ENCODE assay signal across 33 cellular contexts in genomic region chr2:227310756-227311110, GRCh38. TPM values are rescaled to one million over a fixed set of nuclear protein-coding genes. Genes with fewer than 3 reads are reported as not detected.
DNase-seq lines count a peak whose midpoint lies in the region; ATAC-seq and TF ChIP-seq lines count a peak whose summit lies in the region.
"Had no signal": no experiment of that assay in that cellular context is flagged by ENCODE, and none has a peak within 500 bp of the region (broad histone marks: within the 10 kb centered on the region; RNA-seq: fewer than 3 reads in every experiment).

No MANE protein-coding gene starts in this region.

- CTCF ChIA-PET in PC-9 (lab: Charles Lee) = no interaction called here

- H3K23ac ChIP-seq in H9 (ENCODE audit: insufficient read length, low read depth, low read length) = no peak overlapping the region

- no peaks in the 10 kb centered on the region for H3K36me3 Mint-ChIP-seq in H9 (ENCODE audit: insufficient read depth in 1 of 3, low read depth in 3 of 3)
- H3K36me3 Mint-ChIP-seq: activated CD8-positive, alpha-beta memory T cell treated with anti-CD3 and anti-CD28 coated beads, Interleukin-2, amount 10 ng/mL, durations not matched to agents 7 days and 5 days; mesothelial cell of epicardium; naive B cell; type B pancreatic cell had no signal

- H3K14ac ChIP-seq in H9 (ENCODE audit: insufficient read depth, low read length) = no peak overlapping the region

- no peak overlapping the region for H3K4ac ChIP-seq in H9 (ENCODE audit: low read depth, low read length)

- H3K27ac ChIP-seq in H9 (ENCODE audit: insufficient read length, low read depth, low read length) (no peak overlapping the region), PC-9 (no peak overlapping the region), SJCRH30 (no peak overlapping the region), ovary (no peak overlapping the region)
- H3K27ac ChIP-seq: adrenal gland, BLaER1, colonic mucosa, esophagus squamous epithelium, hepatocyte, left ventricle myocardium inferior had no signal

- no CpG with 5 or more reads among the region's 4 CpGs for WGBS in H9 (ENCODE audit: extremely low coverage, insufficient read length, low lambda C conversion rate)
- WGBS in ovary, 3 donors = 93 to 96% (median 94%) methylated on average over 4 of the region's 4 CpGs

- no peaks in the 10 kb centered on the region for H3K79me1 ChIP-seq in H9 (ENCODE audit: insufficient read depth, low read depth, low read length, poor library complexity, severe bottlenecking)

- H3K18ac ChIP-seq in H9 (ENCODE audit: insufficient read length, low read depth, low read length) = no peak overlapping the region

- H2BK120ac ChIP-seq in H9 (ENCODE audit: low read depth, low read length, poor library complexity, severe bottlenecking) = no peak overlapping the region

- peaks cover 13 to 16% of the 10 kb centered on the region in 2 experiments for H3K4me1 Mint-ChIP-seq in H9
- H3K4me1 Mint-ChIP-seq: activated B cell treated with CpG ODN at 0.5 μM for 24 hours; activated CD8-positive, alpha-beta memory T cell treated with anti-CD3 and anti-CD28 coated beads, Interleukin-2, amount 10 ng/mL, durations not matched to agents 7 days and 5 days; mesothelial cell of epicardium; naive B cell had no signal

- H3K27ac Mint-ChIP-seq in H9 = peak overlapping the region in 2 of 3 experiments; percentile 3 to 65; a peak in 3 of 7 replicates
- H3K27ac Mint-ChIP-seq: activated B cell treated with CpG ODN at 0.5 μM for 24 hours; activated CD8-positive, alpha-beta memory T cell treated with anti-CD3 and anti-CD28 coated beads, Interleukin-2, amount 10 ng/mL, durations not matched to agents 7 days and 5 days; activated naive CD4-positive, alpha-beta T cell treated with anti-CD3 and anti-CD28 coated beads for 36 hours; effector memory CD8-positive, alpha-beta T cell; mesothelial cell of epicardium; type B pancreatic cell had no signal

- no peak overlapping the region for H2AK5ac ChIP-seq in H9 (ENCODE audit: insufficient read length, low read length)

- intact Hi-C loops in PC-9 (cut with micrococcal nuclease; ENCODE audit: unreplicated experiment) = loop anchor here (1.0 kb wide), 1 partner anchor 14 kb away; no protein-coding TSS in a partner anchor
- intact Hi-C loops in ovary (cut with DNase I) = no loop called here

- H4K20me1 ChIP-seq in H9 (ENCODE audit: control insufficient read depth, insufficient read depth, insufficient read length) (no peaks in the 10 kb centered on the region), PC-9 (ENCODE audit: insufficient read depth) (no peaks in the 10 kb centered on the region)
- H4K20me1 ChIP-seq: BLaER1 had no signal

- no peak overlapping the region for H3K4me3 Mint-ChIP-seq in H9
- H3K4me3 Mint-ChIP-seq: activated B cell treated with CpG ODN at 0.5 μM for 24 hours; activated CD8-positive, alpha-beta memory T cell treated with anti-CD3 and anti-CD28 coated beads, Interleukin-2, amount 10 ng/mL, durations not matched to agents 7 days and 5 days; activated naive CD4-positive, alpha-beta T cell treated with anti-CD3 and anti-CD28 coated beads for 36 hours; effector memory CD8-positive, alpha-beta T cell; mesothelial cell of epicardium; type B pancreatic cell had no signal

- no peaks in the 10 kb centered on the region; the same call in 1 of the 2 replicates for H3K27me3 Mint-ChIP-seq in H9 (ENCODE audit: low read depth)
- H3K27me3 Mint-ChIP-seq: activated B cell treated with CpG ODN at 0.5 μM for 24 hours; activated CD8-positive, alpha-beta memory T cell treated with anti-CD3 and anti-CD28 coated beads, Interleukin-2, amount 10 ng/mL, durations not matched to agents 7 days and 5 days; effector memory CD8-positive, alpha-beta T cell; naive B cell; type B pancreatic cell had no signal

- TF ChIP-seq CTCF in H9 (conservative IDR thresholded peaks at IDR 0.05) = no peak
- no peak for TF ChIP-seq CTCF in PC-9 (conservative IDR thresholded peaks at IDR 0.05)
- TF ChIP-seq CTCF in epithelial cell of proximal tubule (conservative IDR thresholded peaks at IDR 0.05; ENCODE audit: low read depth, low read length) = no peak
- no peak for TF ChIP-seq CTCF in ovary (IDR thresholded peaks at IDR 0.05)

- H3K56ac ChIP-seq in H9 (ENCODE audit: insufficient read length, low read depth, low read length) = no peak overlapping the region

- no peak overlapping the region for H2BK12ac ChIP-seq in H9 (ENCODE audit: insufficient read length, low read depth, low read length)

- H3K4me2 ChIP-seq in H9 (ENCODE audit: insufficient read depth, insufficient read length, low read length) = no peak overlapping the region
- no peak overlapping the region for H3K4me2 ChIP-seq in PC-9
- H3K4me2 ChIP-seq: BLaER1, hepatocyte, smooth muscle cell had no signal

- H3K9me3 ChIP-seq in H9 (ENCODE audit: control insufficient read depth, low read depth, low read length) = no peaks in the 10 kb centered on the region
- no peaks in the 10 kb centered on the region for H3K9me3 ChIP-seq in PC-9 (ENCODE audit: insufficient read depth, low read depth)
- no peaks in the 10 kb centered on the region for H3K9me3 ChIP-seq in SJCRH30 (replicated peaks)
- no peaks in the 10 kb centered on the region for H3K9me3 ChIP-seq in ovary
- H3K9me3 ChIP-seq: adrenal gland, BLaER1, colonic mucosa, esophagus squamous epithelium, HAP-1, left ventricle myocardium inferior had no signal

- ATAC-seq in HG02763 (IDR thresholded peaks at IDR 0.05; ENCODE audit: unreplicated experiment) (no peak), HG03097 (IDR thresholded peaks at IDR 0.05; ENCODE audit: low FRiP score, unreplicated experiment) (no peak)
- ATAC-seq: activated CD8-positive, alpha-beta memory T cell treated with anti-CD3 and anti-CD28 coated beads, Interleukin-2, amount 10 ng/mL, durations not matched to agents 7 days and 5 days; effector memory CD8-positive, alpha-beta T cell; Panc1 had no signal

- no peak overlapping the region for H2BK15ac ChIP-seq in H9 (ENCODE audit: low read depth, low read length)

- no peak overlapping the region for H2BK20ac ChIP-seq in H9 (ENCODE audit: low read depth, low read length, poor library complexity, severe bottlenecking)

- no peak for TF ChIP-seq EP300 in ovary (IDR thresholded peaks at IDR 0.05)

- H4K91ac ChIP-seq in H9 (ENCODE audit: insufficient read length, low read depth, low read length) = no peak overlapping the region

- H3K9me2 ChIP-seq in PC-9 (ENCODE audit: insufficient read depth) = no peaks in the 10 kb centered on the region

- H3K79me2 ChIP-seq in H9 (ENCODE audit: insufficient read depth, low read length) (no peaks in the 10 kb centered on the region), PC-9 (ENCODE audit: low read depth) (no peaks in the 10 kb centered on the region)
- H3K79me2 ChIP-seq: hepatocyte had no signal

- no peak overlapping the region for H3K9ac ChIP-seq in H9 (ENCODE audit: extremely low read depth, insufficient read length, low read length)
- H3K9ac ChIP-seq: BLaER1 had no signal

- TF ChIP-seq POLR2A in ovary (IDR thresholded peaks at IDR 0.05) = no peak

- H2BK5ac ChIP-seq in H9 (ENCODE audit: insufficient read length, low read length) = no peak overlapping the region

- no peaks in the 10 kb centered on the region for H3K9me3 Mint-ChIP-seq in H9
- H3K9me3 Mint-ChIP-seq: activated B cell treated with CpG ODN at 0.5 μM for 24 hours; activated naive CD4-positive, alpha-beta T cell treated with anti-CD3 and anti-CD28 coated beads for 36 hours; effector memory CD8-positive, alpha-beta T cell; mesothelial cell of epicardium; naive B cell; type B pancreatic cell had no signal

- no peaks in the 10 kb centered on the region for H3K4me1 ChIP-seq in H9 (ENCODE audit: insufficient read depth, low read length)
- no peaks in the 10 kb centered on the region for H3K4me1 ChIP-seq in PC-9 (replicated peaks; ENCODE audit: insufficient read depth)
- H3K4me1 ChIP-seq in SJCRH30 = no peaks in the 10 kb centered on the region
- H3K4me1 ChIP-seq in ovary (ENCODE audit: insufficient read depth) = no peaks in the 10 kb centered on the region
- H3K4me1 ChIP-seq: adrenal gland, BLaER1, colonic mucosa, left ventricle myocardium inferior had no signal

- H3K4me3 ChIP-seq in PC-9 = no peak overlapping the region
- no peak overlapping the region for H3K4me3 ChIP-seq in epithelial cell of proximal tubule (ENCODE audit: low read depth, low read length)
- no peak overlapping the region for H3K4me3 ChIP-seq in SJCRH30
- no peak overlapping the region for H3K4me3 ChIP-seq in ovary
- H3K4me3 ChIP-seq: adrenal gland, BLaER1, colonic mucosa, esophagus squamous epithelium, HAP-1, hepatocyte, left ventricle myocardium inferior, smooth muscle cell had no signal

- no peak overlapping the region for H4K8ac ChIP-seq in H9 (replicated peaks; ENCODE audit: insufficient read length, low read depth, low read length)

- H3K23me2 ChIP-seq in H9 (ENCODE audit: insufficient read length, low read depth, low read length, poor library complexity, severe bottlenecking) = no peaks in the 10 kb centered on the region

- no peak overlapping the region for H4K5ac ChIP-seq in H9 (ENCODE audit: insufficient read length, low read depth, low read length)

- DNase-seq in H9 (no peak), PC-9 (peak; percentile 57 to 68), epithelial cell of proximal tubule (ENCODE audit: low read depth) (peak; percentile 61), renal cortical epithelial cell (ENCODE audit: low read depth) (peak; percentile 94), SJCRH30 (no peak), ovary (no peak)
- DNase-seq: activated B cell treated with CpG ODN at 0.5 μM for 24 hours; activated CD8-positive, alpha-beta memory T cell treated with anti-CD3 and anti-CD28 coated beads, Interleukin-2, amount 10 ng/mL, durations not matched to agents 7 days and 5 days; activated naive CD4-positive, alpha-beta T cell treated with anti-CD3 and anti-CD28 coated beads for 36 hours; activated T-cell treated with anti-CD3 and anti-CD28 coated beads, Interleukin-2, amount 50 U/mL, for 48 hours; adrenal gland; colonic mucosa; DMS79 treated with DMSO at 0.1 percent for 48 hours; effector memory CD8-positive, alpha-beta T cell; esophagus squamous epithelium; Kasumi-1; left ventricle myocardium inferior; naive B cell; NCI-H1048; NCI-H1694; NCI-H2171; NCI-H524 treated with DMSO at 0.1 percent for 48 hours; nucleus accumbens; stimulated activated CD4-positive, alpha-beta T cell treated with anti-CD3 and anti-CD28 coated beads, Interleukin-2, amount 100 ng/mL, for 24 hours had no signal

- no TSS peak for BruUV-seq in PC-9 (replicated peaks; lab: Mats Ljungman, UMichigan)

- no peaks in the 10 kb centered on the region for H3K36me3 ChIP-seq in PC-9 (ENCODE audit: low read depth)
- H3K36me3 ChIP-seq in SJCRH30 = no peaks in the 10 kb centered on the region
- no peaks in the 10 kb centered on the region for H3K36me3 ChIP-seq in ovary
- H3K36me3 ChIP-seq: adrenal gland, BLaER1, colonic mucosa, esophagus squamous epithelium, HAP-1 had no signal

- no peaks in the 10 kb centered on the region for H3F3A ChIP-seq in PC-9 (ENCODE audit: insufficient read depth, low read depth)

- POLR2A ChIA-PET in PC-9 (lab: Charles Lee; ENCODE audit: unreplicated experiment) = interaction anchor here (0.6 kb wide), 1 partner anchor 404 kb away, joined by 5 read pairs; no protein-coding TSS in a partner anchor

- H3K27me3 ChIP-seq in H9 (ENCODE audit: insufficient read depth, low read length) = no peaks in the 10 kb centered on the region
- H3K27me3 ChIP-seq in PC-9 (ENCODE audit: insufficient read depth, low read depth) = no peaks in the 10 kb centered on the region
- H3K27me3 ChIP-seq in SJCRH30 = no peaks in the 10 kb centered on the region
- H3K27me3 ChIP-seq in ovary = no peaks in the 10 kb centered on the region
- H3K27me3 ChIP-seq: adrenal gland, BLaER1, colonic mucosa, esophagus squamous epithelium, hepatocyte had no signal

- no peak overlapping the region for H3T11ph ChIP-seq in H9 (ENCODE audit: low read length)

- no peak overlapping the region for H2AFZ ChIP-seq in H9 (ENCODE audit: low read length)
- no peak overlapping the region for H2AFZ ChIP-seq in PC-9
- H2AFZ ChIP-seq: hepatocyte had no signal

RNA-seq across cellular contexts. Expression of gene MFF, which starts 14.3 kb away (rescaled TPM):
- total RNA-seq in H9 (2021) (83.3 and 88.1 TPM in 2 replicates), PC-9 (2021) (141 and 144 TPM in 2 replicates), epithelial cell of proximal tubule (99.4 and 133 TPM in 2 replicates), renal cortical epithelial cell (61.3 and 110 TPM in 2 replicates), ovary (100 to 1,000 TPM in 1 of 7 donors, 10 to 100 TPM in 6; 57.1 to 101 (median 71.0) TPM)
- 108 and 117 TPM in 2 replicates for total RNA-seq in SJCRH30 (2014; rRNA removed; shearing (Covaris generic))
- polyA plus RNA-seq in ovary = 10 to 100 TPM; 69.9 to 98.0 TPM

Comparison
In these comparisons a context has a peak if more than half of its experiments do, and no peak if none do; other contexts are left out.
1. DNase-seq: peak in PC-9 (2 of 2), epithelial cell of proximal tubule (single experiment) and renal cortical epithelial cell (single experiment); none in H9 (single experiment), SJCRH30 (0 of 2) and ovary (0 of 5).